Comparison of ENCODE assay signal across 28 cellular contexts in the genomic region with DNA sequence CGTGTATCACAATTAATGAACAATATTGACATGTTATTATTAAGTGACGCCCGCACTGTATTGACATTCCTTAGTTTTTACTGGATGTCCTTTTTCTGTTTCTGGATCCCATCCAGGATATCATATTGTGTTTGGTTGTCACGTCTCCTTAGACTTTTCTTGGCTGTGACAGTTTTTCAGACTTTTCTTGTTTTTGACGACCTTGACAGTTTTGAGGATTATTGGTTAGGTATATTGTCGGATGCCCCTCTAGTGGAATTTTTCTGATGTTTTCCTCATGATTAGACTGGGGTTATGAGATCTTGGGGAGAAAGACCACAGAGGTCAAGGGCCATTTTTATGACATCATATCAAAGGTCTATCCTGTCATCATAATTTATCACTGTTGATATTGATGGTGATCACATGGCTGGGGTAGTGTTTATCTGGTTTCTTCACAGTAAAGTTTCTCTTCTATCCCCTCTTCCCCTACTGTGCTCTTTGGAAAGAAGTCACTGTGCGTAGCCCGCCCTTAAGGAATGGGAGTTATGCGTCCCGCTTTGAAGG.
"Had no signal": no experiment of that assay in that cellular context is flagged by ENCODE, and none has a peak within 500 bp of the region (broad histone marks: within the 10 kb centered on the region; RNA-seq: fewer than 3 reads in every experiment).

No MANE protein-coding gene starts in this region.

- H3K4me1 Mint-ChIP-seq: mesothelial cell of epicardium, neural progenitor cell had no signal

- H3K27ac ChIP-seq: left lung, lower lobe of right lung, neural progenitor cell, neutrophil, right atrium auricular region, skin epidermis, suprapubic skin, thoracic aorta, tibial artery, upper lobe of right lung had no signal

- H3K4me3 ChIP-seq: left lung, lower lobe of right lung, neural progenitor cell, right atrium auricular region, skin epidermis, suprapubic skin, thoracic aorta, tibial artery, upper lobe of right lung had no signal

- H3K27me3 ChIP-seq: left lung, neural progenitor cell, neutrophil, right atrium auricular region, suprapubic skin, tibial artery, upper lobe of right lung had no signal

- DNase-seq: hypothalamus; immature natural killer cell; kidney; left colon; left lung; lower lobe of right lung; mammary epithelial cell; mesenchymal stem cell; naive B cell; natural killer cell; nephron progenitor cell; occipital lobe; stimulated activated CD4-positive, alpha-beta T cell treated with anti-CD3 and anti-CD28 coated beads, Interleukin-4, amount 100 ng/mL, for 24 hours; stimulated activated naive CD4-positive, alpha-beta T cell; tibial artery; trophoblast cell; upper lobe of right lung had no signal

- H3K9me3 Mint-ChIP-seq: immature natural killer cell; mesothelial cell of epicardium; naive B cell; natural killer cell; neural progenitor cell; stimulated activated effector memory CD8-positive, alpha-beta T cell treated with anti-CD3 and anti-CD28 coated beads, Interleukin-12 subunit alpha, Interleukin-12 subunit beta, amount 100 ng/mL, for 72 hours; stimulated activated naive CD8-positive, alpha-beta T cell treated with anti-CD3 and anti-CD28 coated beads, Interleukin-15, Interleukin-2, amounts not matched to agents 100 ng/mL and 50 ng/mL, for 24 hours had no signal

- H3K27me3 Mint-ChIP-seq: naive B cell; progenitor cell of endocrine pancreas; stimulated activated naive CD8-positive, alpha-beta T cell treated with anti-CD3 and anti-CD28 coated beads, Interleukin-15, Interleukin-2, amounts not matched to agents 100 ng/mL and 50 ng/mL, for 24 hours had no signal

- H2AFZ ChIP-seq: neural progenitor cell had no signal

- H3K4me1 ChIP-seq: left lung, lower lobe of right lung, neural progenitor cell, right atrium auricular region, suprapubic skin, upper lobe of right lung had no signal

- ATAC-seq: left colon; left lung; lower lobe of right lung; natural killer cell; sciatic nerve; stimulated activated effector memory CD8-positive, alpha-beta T cell treated with anti-CD3 and anti-CD28 coated beads, Interleukin-12 subunit alpha, Interleukin-12 subunit beta, amount 100 ng/mL, for 72 hours; upper lobe of right lung had no signal

- H3K36me3 ChIP-seq: neural progenitor cell had no signal

- H3K4me3 Mint-ChIP-seq: immature natural killer cell; mesothelial cell of epicardium; naive B cell; natural killer cell; nephron progenitor cell; neural progenitor cell; stimulated activated effector memory CD8-positive, alpha-beta T cell treated with anti-CD3 and anti-CD28 coated beads, Interleukin-12 subunit alpha, Interleukin-12 subunit beta, amount 100 ng/mL, for 72 hours; stimulated activated naive CD8-positive, alpha-beta T cell treated with anti-CD3 and anti-CD28 coated beads, Interleukin-15, Interleukin-2, amounts not matched to agents 100 ng/mL and 50 ng/mL, for 24 hours had no signal

- H3K9me3 ChIP-seq: left lung, lower lobe of right lung, neutrophil, right atrium auricular region, suprapubic skin, thoracic aorta, tibial artery, upper lobe of right lung had no signal

- H3K27ac Mint-ChIP-seq: mesothelial cell of epicardium; natural killer cell; neural progenitor cell; progenitor cell of endocrine pancreas; stimulated activated effector memory CD8-positive, alpha-beta T cell treated with anti-CD3 and anti-CD28 coated beads, Interleukin-12 subunit alpha, Interleukin-12 subunit beta, amount 100 ng/mL, for 72 hours; stimulated activated naive CD8-positive, alpha-beta T cell treated with anti-CD3 and anti-CD28 coated beads, Interleukin-15, Interleukin-2, amounts not matched to agents 100 ng/mL and 50 ng/mL, for 24 hours had no signal

- H3K4me2 ChIP-seq: neural progenitor cell had no signal
